15 cellular contexts compared by ENCODE assay signal in the genomic region with DNA sequence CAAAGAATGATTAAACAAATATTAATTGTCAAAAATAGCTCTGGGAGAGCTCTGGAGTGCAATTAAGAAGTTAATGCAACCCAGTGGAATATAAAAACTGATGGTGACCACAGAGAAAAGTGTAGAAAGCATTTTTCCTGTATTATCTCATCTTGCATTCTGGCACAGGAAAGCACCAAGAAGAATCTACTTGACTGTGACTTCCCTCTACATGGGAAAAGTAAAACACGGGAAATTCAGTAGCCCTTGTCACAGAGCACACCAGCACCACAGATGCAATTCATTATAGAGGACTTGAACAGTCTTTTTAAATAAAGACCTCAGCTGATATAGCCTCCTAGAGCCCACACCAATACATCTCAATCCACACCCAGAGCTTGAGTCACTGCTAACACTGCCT.
"Had no signal": no experiment of that assay in that cellular context is flagged by ENCODE, and none has a peak within 500 bp of the region (broad histone marks: within the 10 kb centered on the region; RNA-seq: fewer than 3 reads in every experiment).

No MANE protein-coding gene starts in this region.

- H3K27ac ChIP-seq: brain microvascular endothelial cell, gastrocnemius medialis, sigmoid colon, upper lobe of right lung had no signal

- H3K36me3 ChIP-seq: brain microvascular endothelial cell, gastrocnemius medialis, sigmoid colon, upper lobe of right lung had no signal

- H3K4me1 ChIP-seq: gastrocnemius medialis, sigmoid colon, upper lobe of right lung had no signal

- H3K27me3 Mint-ChIP-seq: activated B cell treated with CpG ODN at 0.5 μM for 24 hours; activated naive CD4-positive, alpha-beta T cell treated with anti-CD3 and anti-CD28 coated beads, Interleukin-2, amount 50 U/mL, for 24 hours; stimulated activated naive CD8-positive, alpha-beta T cell treated with anti-CD3 and anti-CD28 coated beads, Interleukin-15, Interleukin-2, amounts not matched to agents 100 ng/mL and 50 ng/mL, for 24 hours had no signal

- H3K27ac Mint-ChIP-seq: activated B cell treated with CpG ODN at 0.5 μM for 24 hours; activated naive CD4-positive, alpha-beta T cell treated with anti-CD3 and anti-CD28 coated beads, Interleukin-2, amount 50 U/mL, for 24 hours; activated T-helper 2 cell treated with anti-CD3 and anti-CD28 coated beads, Interferon-gamma antibody, Interleukin-2, Interleukin-4, amounts not matched to agents 10 μg/mL and 5 μg/mL and 100 μg/mL, durations not matched to agents 14 hours and 24 hours and 36 hours; nephron progenitor cell; stimulated activated naive CD8-positive, alpha-beta T cell treated with anti-CD3 and anti-CD28 coated beads, Interleukin-15, Interleukin-2, amounts not matched to agents 100 ng/mL and 50 ng/mL, for 24 hours; T-helper 1 cell treated with Interleukin-12 subunit alpha and Interleukin-12 subunit beta and Interleukin-4 antibody, amounts not matched to agents 30 μg/mL and 1 μg/mL, for 36 hours had no signal

- H3K27me3 ChIP-seq: brain microvascular endothelial cell, gastrocnemius medialis, sigmoid colon, upper lobe of right lung had no signal

- H3K4me3 ChIP-seq: gastrocnemius medialis, sigmoid colon, upper lobe of right lung had no signal

- H3K9me3 ChIP-seq: gastrocnemius medialis had no signal

- H3K4me1 Mint-ChIP-seq: activated B cell treated with CpG ODN at 0.5 μM for 24 hours; activated naive CD4-positive, alpha-beta T cell treated with anti-CD3 and anti-CD28 coated beads, Interleukin-2, amount 50 U/mL, for 24 hours; nephron progenitor cell had no signal

- DNase-seq: activated B cell treated with CpG ODN at 0.5 μM for 24 hours; brain microvascular endothelial cell; gastrocnemius medialis; kidney; left ventricle myocardium superior; nephron progenitor cell; sigmoid colon; stimulated activated CD4-positive, alpha-beta T cell treated with anti-CD3 and anti-CD28 coated beads, Interleukin-2, amount 100 ng/mL, for 48 hours; stimulated activated CD8-positive, alpha-beta memory T cell treated with anti-CD3 and anti-CD28 coated beads, Interleukin-4, amount 100 ng/mL, for 48 hours; upper lobe of right lung had no signal

- H3K4me3 Mint-ChIP-seq: activated B cell treated with CpG ODN at 0.5 μM for 24 hours; activated naive CD4-positive, alpha-beta T cell treated with anti-CD3 and anti-CD28 coated beads, Interleukin-2, amount 50 U/mL, for 24 hours; nephron progenitor cell; stimulated activated naive CD8-positive, alpha-beta T cell treated with anti-CD3 and anti-CD28 coated beads, Interleukin-15, Interleukin-2, amounts not matched to agents 100 ng/mL and 50 ng/mL, for 24 hours; T-helper 1 cell treated with Interleukin-12 subunit alpha and Interleukin-12 subunit beta and Interleukin-4 antibody, amounts not matched to agents 30 μg/mL and 1 μg/mL, for 36 hours had no signal

- ATAC-seq: esophagus mucosa, gastrocnemius medialis, left ventricle myocardium superior, upper lobe of right lung had no signal
